Comparison of ENCODE assay signal across 2 cellular contexts in the genomic region with DNA sequence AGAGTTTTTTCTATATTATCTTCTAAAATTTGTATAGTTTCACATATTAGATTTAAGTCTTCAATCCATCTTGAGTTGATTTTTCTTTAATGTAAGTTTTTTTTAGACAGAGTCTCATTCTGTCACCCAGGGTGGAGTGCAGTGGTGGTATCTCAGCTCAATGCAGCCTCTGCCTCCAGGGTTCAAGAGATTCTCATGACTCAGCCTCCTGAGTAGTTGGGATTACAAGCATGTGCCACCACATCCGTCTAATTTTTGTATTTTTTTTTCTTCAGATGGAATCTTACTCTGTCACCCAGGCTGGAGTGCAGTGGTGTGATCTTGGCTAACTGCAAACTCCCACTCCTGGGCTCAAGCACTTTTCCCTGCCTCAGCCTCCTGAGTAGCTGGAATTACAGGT.
TF ChIP-seq lines count a peak whose summit lies in the region.

No MANE protein-coding gene starts in this region.

TF ChIP-seq in GM23338, 12 proteins besides CTCF, POLR2A, EP300 and RAD21:
- TF ChIP-seq, protein P1, sequence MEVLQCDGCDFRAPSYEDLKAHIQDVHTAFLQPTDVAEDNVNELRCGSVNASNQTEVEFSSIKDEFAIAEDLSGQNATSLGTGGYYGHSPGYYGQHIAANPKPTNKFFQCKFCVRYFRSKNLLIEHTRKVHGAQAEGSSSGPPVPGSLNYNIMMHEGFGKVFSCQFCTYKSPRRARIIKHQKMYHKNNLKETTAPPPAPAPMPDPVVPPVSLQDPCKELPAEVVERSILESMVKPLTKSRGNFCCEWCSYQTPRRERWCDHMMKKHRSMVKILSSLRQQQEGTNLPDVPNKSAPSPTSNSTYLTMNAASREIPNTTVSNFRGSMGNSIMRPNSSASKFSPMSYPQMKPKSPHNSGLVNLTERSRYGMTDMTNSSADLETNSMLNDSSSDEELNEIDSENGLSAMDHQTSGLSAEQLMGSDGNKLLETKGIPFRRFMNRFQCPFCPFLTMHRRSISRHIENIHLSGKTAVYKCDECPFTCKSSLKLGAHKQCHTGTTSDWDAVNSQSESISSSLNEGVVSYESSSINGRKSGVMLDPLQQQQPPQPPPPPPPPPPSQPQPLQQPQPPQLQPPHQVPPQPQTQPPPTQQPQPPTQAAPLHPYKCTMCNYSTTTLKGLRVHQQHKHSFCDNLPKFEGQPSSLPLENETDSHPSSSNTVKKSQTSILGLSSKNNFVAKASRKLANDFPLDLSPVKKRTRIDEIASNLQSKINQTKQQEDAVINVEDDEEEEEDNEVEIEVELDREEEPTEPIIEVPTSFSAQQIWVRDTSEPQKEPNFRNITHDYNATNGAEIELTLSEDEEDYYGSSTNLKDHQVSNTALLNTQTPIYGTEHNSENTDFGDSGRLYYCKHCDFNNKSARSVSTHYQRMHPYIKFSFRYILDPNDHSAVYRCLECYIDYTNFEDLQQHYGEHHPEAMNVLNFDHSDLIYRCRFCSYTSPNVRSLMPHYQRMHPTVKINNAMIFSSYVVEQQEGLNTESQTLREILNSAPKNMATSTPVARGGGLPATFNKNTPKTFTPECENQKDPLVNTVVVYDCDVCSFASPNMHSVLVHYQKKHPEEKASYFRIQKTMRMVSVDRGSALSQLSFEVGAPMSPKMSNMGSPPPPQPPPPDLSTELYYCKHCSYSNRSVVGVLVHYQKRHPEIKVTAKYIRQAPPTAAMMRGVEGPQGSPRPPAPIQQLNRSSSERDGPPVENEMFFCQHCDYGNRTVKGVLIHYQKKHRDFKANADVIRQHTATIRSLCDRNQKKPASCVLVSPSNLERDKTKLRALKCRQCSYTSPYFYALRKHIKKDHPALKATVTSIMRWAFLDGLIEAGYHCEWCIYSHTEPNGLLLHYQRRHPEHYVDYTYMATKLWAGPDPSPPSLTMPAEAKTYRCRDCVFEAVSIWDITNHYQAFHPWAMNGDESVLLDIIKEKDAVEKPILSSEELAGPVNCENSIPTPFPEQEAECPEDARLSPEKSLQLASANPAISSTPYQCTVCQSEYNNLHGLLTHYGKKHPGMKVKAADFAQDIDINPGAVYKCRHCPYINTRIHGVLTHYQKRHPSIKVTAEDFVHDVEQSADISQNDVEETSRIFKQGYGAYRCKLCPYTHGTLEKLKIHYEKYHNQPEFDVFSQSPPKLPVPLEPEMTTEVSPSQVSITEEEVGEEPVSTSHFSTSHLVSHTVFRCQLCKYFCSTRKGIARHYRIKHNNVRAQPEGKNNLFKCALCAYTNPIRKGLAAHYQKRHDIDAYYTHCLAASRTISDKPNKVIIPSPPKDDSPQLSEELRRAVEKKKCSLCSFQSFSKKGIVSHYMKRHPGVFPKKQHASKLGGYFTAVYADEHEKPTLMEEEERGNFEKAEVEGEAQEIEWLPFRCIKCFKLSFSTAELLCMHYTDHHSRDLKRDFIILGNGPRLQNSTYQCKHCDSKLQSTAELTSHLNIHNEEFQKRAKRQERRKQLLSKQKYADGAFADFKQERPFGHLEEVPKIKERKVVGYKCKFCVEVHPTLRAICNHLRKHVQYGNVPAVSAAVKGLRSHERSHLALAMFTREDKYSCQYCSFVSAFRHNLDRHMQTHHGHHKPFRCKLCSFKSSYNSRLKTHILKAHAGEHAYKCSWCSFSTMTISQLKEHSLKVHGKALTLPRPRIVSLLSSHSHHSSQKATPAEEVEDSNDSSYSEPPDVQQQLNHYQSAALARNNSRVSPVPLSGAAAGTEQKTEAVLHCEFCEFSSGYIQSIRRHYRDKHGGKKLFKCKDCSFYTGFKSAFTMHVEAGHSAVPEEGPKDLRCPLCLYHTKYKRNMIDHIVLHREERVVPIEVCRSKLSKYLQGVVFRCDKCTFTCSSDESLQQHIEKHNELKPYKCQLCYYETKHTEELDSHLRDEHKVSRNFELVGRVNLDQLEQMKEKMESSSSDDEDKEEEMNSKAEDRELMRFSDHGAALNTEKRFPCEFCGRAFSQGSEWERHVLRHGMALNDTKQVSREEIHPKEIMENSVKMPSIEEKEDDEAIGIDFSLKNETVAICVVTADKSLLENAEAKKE (CRISPR knock-in tag; IDR thresholded peaks at IDR 0.05): no peak
- TF ChIP-seq NANOG (IDR thresholded peaks at IDR 0.05; ENCODE audit: borderline replicate concordance): no peak

TF ChIP-seq in K562, 482 proteins besides CTCF, POLR2A, EP300 and RAD21 (continued from another document):
- TF ChIP-seq, protein P2, sequence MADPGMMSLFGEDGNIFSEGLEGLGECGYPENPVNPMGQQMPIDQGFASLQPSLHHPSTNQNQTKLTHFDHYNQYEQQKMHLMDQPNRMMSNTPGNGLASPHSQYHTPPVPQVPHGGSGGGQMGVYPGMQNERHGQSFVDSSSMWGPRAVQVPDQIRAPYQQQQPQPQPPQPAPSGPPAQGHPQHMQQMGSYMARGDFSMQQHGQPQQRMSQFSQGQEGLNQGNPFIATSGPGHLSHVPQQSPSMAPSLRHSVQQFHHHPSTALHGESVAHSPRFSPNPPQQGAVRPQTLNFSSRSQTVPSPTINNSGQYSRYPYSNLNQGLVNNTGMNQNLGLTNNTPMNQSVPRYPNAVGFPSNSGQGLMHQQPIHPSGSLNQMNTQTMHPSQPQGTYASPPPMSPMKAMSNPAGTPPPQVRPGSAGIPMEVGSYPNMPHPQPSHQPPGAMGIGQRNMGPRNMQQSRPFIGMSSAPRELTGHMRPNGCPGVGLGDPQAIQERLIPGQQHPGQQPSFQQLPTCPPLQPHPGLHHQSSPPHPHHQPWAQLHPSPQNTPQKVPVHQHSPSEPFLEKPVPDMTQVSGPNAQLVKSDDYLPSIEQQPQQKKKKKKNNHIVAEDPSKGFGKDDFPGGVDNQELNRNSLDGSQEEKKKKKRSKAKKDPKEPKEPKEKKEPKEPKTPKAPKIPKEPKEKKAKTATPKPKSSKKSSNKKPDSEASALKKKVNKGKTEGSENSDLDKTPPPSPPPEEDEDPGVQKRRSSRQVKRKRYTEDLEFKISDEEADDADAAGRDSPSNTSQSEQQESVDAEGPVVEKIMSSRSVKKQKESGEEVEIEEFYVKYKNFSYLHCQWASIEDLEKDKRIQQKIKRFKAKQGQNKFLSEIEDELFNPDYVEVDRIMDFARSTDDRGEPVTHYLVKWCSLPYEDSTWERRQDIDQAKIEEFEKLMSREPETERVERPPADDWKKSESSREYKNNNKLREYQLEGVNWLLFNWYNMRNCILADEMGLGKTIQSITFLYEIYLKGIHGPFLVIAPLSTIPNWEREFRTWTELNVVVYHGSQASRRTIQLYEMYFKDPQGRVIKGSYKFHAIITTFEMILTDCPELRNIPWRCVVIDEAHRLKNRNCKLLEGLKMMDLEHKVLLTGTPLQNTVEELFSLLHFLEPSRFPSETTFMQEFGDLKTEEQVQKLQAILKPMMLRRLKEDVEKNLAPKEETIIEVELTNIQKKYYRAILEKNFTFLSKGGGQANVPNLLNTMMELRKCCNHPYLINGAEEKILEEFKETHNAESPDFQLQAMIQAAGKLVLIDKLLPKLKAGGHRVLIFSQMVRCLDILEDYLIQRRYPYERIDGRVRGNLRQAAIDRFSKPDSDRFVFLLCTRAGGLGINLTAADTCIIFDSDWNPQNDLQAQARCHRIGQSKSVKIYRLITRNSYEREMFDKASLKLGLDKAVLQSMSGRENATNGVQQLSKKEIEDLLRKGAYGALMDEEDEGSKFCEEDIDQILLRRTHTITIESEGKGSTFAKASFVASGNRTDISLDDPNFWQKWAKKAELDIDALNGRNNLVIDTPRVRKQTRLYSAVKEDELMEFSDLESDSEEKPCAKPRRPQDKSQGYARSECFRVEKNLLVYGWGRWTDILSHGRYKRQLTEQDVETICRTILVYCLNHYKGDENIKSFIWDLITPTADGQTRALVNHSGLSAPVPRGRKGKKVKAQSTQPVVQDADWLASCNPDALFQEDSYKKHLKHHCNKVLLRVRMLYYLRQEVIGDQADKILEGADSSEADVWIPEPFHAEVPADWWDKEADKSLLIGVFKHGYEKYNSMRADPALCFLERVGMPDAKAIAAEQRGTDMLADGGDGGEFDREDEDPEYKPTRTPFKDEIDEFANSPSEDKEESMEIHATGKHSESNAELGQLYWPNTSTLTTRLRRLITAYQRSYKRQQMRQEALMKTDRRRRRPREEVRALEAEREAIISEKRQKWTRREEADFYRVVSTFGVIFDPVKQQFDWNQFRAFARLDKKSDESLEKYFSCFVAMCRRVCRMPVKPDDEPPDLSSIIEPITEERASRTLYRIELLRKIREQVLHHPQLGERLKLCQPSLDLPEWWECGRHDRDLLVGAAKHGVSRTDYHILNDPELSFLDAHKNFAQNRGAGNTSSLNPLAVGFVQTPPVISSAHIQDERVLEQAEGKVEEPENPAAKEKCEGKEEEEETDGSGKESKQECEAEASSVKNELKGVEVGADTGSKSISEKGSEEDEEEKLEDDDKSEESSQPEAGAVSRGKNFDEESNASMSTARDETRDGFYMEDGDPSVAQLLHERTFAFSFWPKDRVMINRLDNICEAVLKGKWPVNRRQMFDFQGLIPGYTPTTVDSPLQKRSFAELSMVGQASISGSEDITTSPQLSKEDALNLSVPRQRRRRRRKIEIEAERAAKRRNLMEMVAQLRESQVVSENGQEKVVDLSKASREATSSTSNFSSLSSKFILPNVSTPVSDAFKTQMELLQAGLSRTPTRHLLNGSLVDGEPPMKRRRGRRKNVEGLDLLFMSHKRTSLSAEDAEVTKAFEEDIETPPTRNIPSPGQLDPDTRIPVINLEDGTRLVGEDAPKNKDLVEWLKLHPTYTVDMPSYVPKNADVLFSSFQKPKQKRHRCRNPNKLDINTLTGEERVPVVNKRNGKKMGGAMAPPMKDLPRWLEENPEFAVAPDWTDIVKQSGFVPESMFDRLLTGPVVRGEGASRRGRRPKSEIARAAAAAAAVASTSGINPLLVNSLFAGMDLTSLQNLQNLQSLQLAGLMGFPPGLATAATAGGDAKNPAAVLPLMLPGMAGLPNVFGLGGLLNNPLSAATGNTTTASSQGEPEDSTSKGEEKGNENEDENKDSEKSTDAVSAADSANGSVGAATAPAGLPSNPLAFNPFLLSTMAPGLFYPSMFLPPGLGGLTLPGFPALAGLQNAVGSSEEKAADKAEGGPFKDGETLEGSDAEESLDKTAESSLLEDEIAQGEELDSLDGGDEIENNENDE (IDR thresholded peaks at IDR 0.05; ENCODE audit: low read depth, low read length): no peak
- TF ChIP-seq SUPT5H (IDR thresholded peaks at IDR 0.05) (no peak), GATAD2B (IDR thresholded peaks at IDR 0.05; ENCODE audit: borderline replicate concordance) (no peak), RBM25 (IDR thresholded peaks at IDR 0.05; ENCODE audit: low read depth, low read length, severe bottlenecking) (no peak), ZNF143 (CRISPR knock-in tag; IDR thresholded peaks at IDR 0.05) (no peak), RBM15 (IDR thresholded peaks at IDR 0.05; ENCODE audit: insufficient read depth, low read length) (no peak), MXI1 (IDR thresholded peaks at IDR 0.05; ENCODE audit: low read depth, low read length) (no peak), HDAC3 (IDR thresholded peaks at IDR 0.05; ENCODE audit: borderline replicate concordance, partially characterized antibody) (no peak), ZNF830 (CRISPR knock-in tag; IDR thresholded peaks at IDR 0.05) (no peak), ZKSCAN1 (IDR thresholded peaks at IDR 0.05; ENCODE audit: low read depth, low read length) (no peak), HDGF (IDR thresholded peaks at IDR 0.05) (no peak)
- TF ChIP-seq, protein P3, sequence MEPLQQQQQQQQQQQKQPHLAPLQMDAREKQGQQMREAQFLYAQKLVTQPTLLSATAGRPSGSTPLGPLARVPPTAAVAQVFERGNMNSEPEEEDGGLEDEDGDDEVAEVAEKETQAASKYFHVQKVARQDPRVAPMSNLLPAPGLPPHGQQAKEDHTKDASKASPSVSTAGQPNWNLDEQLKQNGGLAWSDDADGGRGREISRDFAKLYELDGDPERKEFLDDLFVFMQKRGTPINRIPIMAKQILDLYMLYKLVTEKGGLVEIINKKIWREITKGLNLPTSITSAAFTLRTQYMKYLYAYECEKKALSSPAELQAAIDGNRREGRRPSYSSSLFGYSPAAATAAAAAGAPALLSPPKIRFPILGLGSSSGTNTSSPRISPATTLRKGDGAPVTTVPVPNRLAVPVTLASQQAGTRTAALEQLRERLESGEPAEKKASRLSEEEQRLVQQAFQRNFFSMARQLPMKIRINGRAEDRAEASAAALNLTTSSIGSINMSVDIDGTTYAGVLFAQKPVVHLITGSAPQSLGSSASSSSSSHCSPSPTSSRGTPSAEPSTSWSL (CRISPR knock-in tag; IDR thresholded peaks at IDR 0.05; ENCODE audit: borderline replicate concordance): no peak
